Comparison of ENCODE assay signal across 8 cellular contexts in the genomic region with DNA sequence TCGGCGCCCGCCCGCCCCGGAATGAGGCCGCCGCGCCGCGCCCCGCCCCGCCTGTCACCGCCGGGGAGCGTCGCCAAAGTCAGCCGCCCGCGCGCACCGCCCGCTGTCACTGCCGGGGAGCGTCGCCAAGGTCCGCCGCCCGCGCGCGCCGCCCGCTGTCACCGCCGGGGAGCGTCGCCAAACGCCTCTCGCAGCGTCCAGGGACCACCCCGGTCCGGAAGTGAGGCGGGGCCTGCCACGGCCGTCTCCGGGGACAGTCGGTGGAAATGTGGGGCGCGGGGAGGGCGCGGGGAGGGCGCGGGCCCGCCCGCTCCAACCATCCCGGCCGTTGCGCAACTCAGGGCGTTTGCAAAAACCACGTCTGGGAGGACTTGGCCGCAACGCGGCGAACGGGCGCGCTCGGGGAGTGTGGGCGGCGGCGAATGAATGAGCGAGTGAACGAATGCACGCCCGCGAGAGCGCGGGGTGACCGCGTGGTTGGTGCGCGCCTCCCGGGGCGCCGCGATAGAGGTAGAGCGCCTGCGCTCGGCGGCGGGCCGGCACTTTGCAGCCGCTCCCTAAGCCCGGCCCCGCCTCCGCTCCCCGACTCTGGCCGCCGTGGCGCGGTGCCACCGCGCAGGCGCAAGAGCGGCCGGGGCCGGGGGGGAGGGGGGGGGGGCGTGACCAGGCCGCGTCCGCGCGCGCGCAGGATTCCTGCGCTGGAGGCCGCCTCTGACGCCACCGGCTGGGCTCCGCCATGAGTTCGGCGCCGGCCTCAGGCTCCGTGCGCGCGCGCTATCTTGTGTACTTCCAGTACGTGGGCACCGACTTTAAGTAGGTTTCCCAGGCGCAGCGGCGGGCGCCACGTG. TPM values are rescaled to one million over a fixed set of nuclear protein-coding genes. Genes with fewer than 3 reads are reported as not detected.
DNase-seq lines count a peak whose midpoint lies in the region; ATAC-seq, FAIRE-seq and TF ChIP-seq lines count a peak whose summit lies in the region.

Gene ACAP3 (minus strand): TSS at position 23 of the 848 bp plus-strand sequence. CDS start 115 bp downstream, outside the sequence.
A gene with protein sequence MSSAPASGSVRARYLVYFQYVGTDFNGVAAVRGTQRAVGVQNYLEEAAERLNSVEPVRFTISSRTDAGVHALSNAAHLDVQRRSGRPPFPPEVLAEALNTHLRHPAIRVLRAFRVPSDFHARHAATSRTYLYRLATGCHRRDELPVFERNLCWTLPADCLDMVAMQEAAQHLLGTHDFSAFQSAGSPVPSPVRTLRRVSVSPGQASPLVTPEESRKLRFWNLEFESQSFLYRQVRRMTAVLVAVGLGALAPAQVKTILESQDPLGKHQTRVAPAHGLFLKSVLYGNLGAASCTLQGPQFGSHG (plus strand): TSS at position 690 of the 848 bp plus-strand sequence. CDS start 47 bp downstream, at position 737.

- DNase-seq in A549 (ENCODE audit: low read depth in 1 of 2, low spot score in 1 of 2): peak; percentile 76 to 92
- peak; percentile 94 for DNase-seq in NCI-H226
- DNase-seq in WTC11 (ENCODE audit: low spot score): peak; percentile 82
- DNase-seq in bronchial epithelial cell (ENCODE audit: low read depth): peak; percentile 74
- peak; percentile 96 for DNase-seq in iris pigment epithelial cell (ENCODE audit: low read depth)
- peak; percentile 76 to 79 for DNase-seq in stimulated activated CD4-positive, alpha-beta T cell treated with anti-CD3 and anti-CD28 coated beads, Interleukin-12 subunit alpha, Interleukin-12 subunit beta, amount 100 ng/mL, for 24 hours (ENCODE audit: low read depth in 2 of 2)

- H3K36me3 ChIP-seq in bronchial epithelial cell (ENCODE audit: control insufficient read depth, insufficient read depth, low read length): peaks cover 20% of the 10 kb centered on the region

- no peaks in the 10 kb centered on the region for H3K9me3 Mint-ChIP-seq in WTC11

- peak within 1 kb of the TSS; percentile 91 for H3K4me3 ChIP-seq in A549
- peak within 1 kb of the TSS; percentile 86 for H3K4me3 ChIP-seq in bronchial epithelial cell (ENCODE audit: low read depth, low read length)

- FAIRE-seq in A549 (lab: Jason Lieb, UNC) (no peak), bronchial epithelial cell (lab: Jason Lieb, UNC) (no peak)

- CTCF ChIA-PET in A549 (lab: Yijun Ruan, JAX) (no interaction called here), WTC11 (lab: Charles Lee) (interaction anchor here (0.5 kb wide), 1 partner anchor 191 kb away, joined by 3 read pairs; no protein-coding TSS in a partner anchor)

- TF ChIP-seq RAD21 in A549 (conservative IDR thresholded peaks at IDR 0.05 in 1 of 2, IDR thresholded peaks at IDR 0.05 in 1 of 2): no peak

- WGBS in A549 (ENCODE audit: missing lambda C conversion rate): 13% methylated on average over 3 of the region's 135 CpGs

- no peak for TF ChIP-seq CTCF in A549 (IDR thresholded peaks at IDR 0.05)
- TF ChIP-seq CTCF in WTC11 (IDR thresholded peaks at IDR 0.05): no peak
- TF ChIP-seq CTCF in bronchial epithelial cell (IDR thresholded peaks at IDR 0.05; ENCODE audit: insufficient read depth, low read length, severe bottlenecking): no peak

- POLR2A ChIA-PET in A549 (lab: Yijun Ruan, JAX) (no interaction called here), WTC11 (lab: Charles Lee) (no interaction called here)

- H3K27ac ChIP-seq in A549: peak within 1 kb of the TSS; percentile 93 to 96

- H3K4me1 ChIP-seq in A549: peaks cover 41% of the 10 kb centered on the region

- peaks cover 5% of the 10 kb centered on the region; the same call in 1 of the 2 replicates for H3K36me3 Mint-ChIP-seq in WTC11

- H3K27me3 Mint-ChIP-seq in WTC11 (ENCODE audit: low read depth): peaks cover 6% of the 10 kb centered on the region; the same call in 1 of the 2 replicates

- H3K27ac Mint-ChIP-seq in WTC11: 0 out of 2 replicates have a peak within 1 kb of the TSS, but pooled peaks have one; percentile 32

- peak within 1 kb of the TSS; percentile 71 for H3K4me3 Mint-ChIP-seq in WTC11

- H3K27me3 ChIP-seq in bronchial epithelial cell (ENCODE audit: control insufficient read depth, insufficient read depth, low read length): no peaks in the 10 kb centered on the region

- peaks cover 21% of the 10 kb centered on the region for H3K4me1 Mint-ChIP-seq in WTC11

- no peaks in the 10 kb centered on the region for H3K9me3 ChIP-seq in A549

- peak; percentile 7; the same call in 1 of the 2 replicates for TF ChIP-seq POLR2A in A549 (IDR thresholded peaks at IDR 0.05; ENCODE audit: low read length)

- TF ChIP-seq EP300 in A549 (IDR thresholded peaks at IDR 0.05): no peak

- ATAC-seq in A549 (peak; percentile 49 to 66), GM18868 (IDR thresholded peaks at IDR 0.05; ENCODE audit: unreplicated experiment) (peak; percentile 57), HG03103 (IDR thresholded peaks at IDR 0.05; ENCODE audit: low read depth, unreplicated experiment) (peak; percentile 49), WTC11 (peak; percentile 40)

- H3K4me2 ChIP-seq in A549: peak within 1 kb of the TSS; percentile 96

TF ChIP-seq in A549, 52 proteins besides CTCF, POLR2A, EP300 and RAD21 (continues in another document):
- peak; percentile 82 for TF ChIP-seq MAX (IDR thresholded peaks at IDR 0.05)
- 0 out of 2 replicates have a peak, but pooled peaks have one; percentile 11 for TF ChIP-seq PHF8 (IDR thresholded peaks at IDR 0.05; ENCODE audit: borderline replicate concordance, low read depth)

TF ChIP-seq in WTC11, 78 proteins besides CTCF, POLR2A, EP300 and RAD21 (continues in another document):
- peak; percentile 76 for TF ChIP-seq FOXK1 (CRISPR knock-in tag; IDR thresholded peaks at IDR 0.05)
- TF ChIP-seq ZNF281 (CRISPR knock-in tag; IDR thresholded peaks at IDR 0.05): no peak
- no peak for TF ChIP-seq SOX15 (CRISPR knock-in tag; IDR thresholded peaks at IDR 0.05)
- TF ChIP-seq STAT6 (CRISPR knock-in tag; conservative IDR thresholded peaks at IDR 0.05; ENCODE audit: low read depth): 0 out of 2 replicates have a peak, but pooled peaks have one; percentile 52
- no peak for TF ChIP-seq ATF1 (CRISPR knock-in tag; IDR thresholded peaks at IDR 0.05)
- peak; percentile 17; the same call in 1 of the 2 replicates for TF ChIP-seq GABPB1 (CRISPR knock-in tag; IDR thresholded peaks at IDR 0.05)
- peak; percentile 5; the same call in 1 of the 2 replicates for TF ChIP-seq MYBL2 (CRISPR knock-in tag; IDR thresholded peaks at IDR 0.05)

RNA-seq across cellular contexts. Expression of gene ACAP3, which starts in this region (rescaled TPM):
- polyA plus RNA-seq in A549 (2011; rRNA removed): 6.6 and 7.5 TPM in 2 replicates
- polyA plus RNA-seq in A549 (2012; cell fraction: cytosol; rRNA removed): 18.9 and 22.4 TPM in 2 replicates
- 230 and 233 TPM in 2 replicates for polyA plus RNA-seq in A549 (2012; cell fraction: nucleus; rRNA removed)
- 19.7 to 24.2 TPM (median 24.2 TPM) in 3 replicates for polyA plus RNA-seq in A549 (2017; fragmentation: RNase III; extraction: RNeasy Plus Mini Kit Qiagen cat#74134 plus additional on column Dnase treatment)
- polyA minus RNA-seq in A549 (2011; rRNA and poly(A)+ RNA removed): 5.6 and 12.5 TPM in 2 replicates
- 25.1 to 42.2 TPM (median 30.7 TPM) in 3 replicates for total RNA-seq in WTC11 (2021)
- total RNA-seq in bronchial epithelial cell: 34.0 and 36.4 TPM in 2 replicates

RNA-seq across cellular contexts. Expression of the second gene that starts in this region (rescaled TPM):
- polyA plus RNA-seq in A549 (2011; rRNA removed) (6.2 and 7.4 TPM in 2 replicates), A549 (2017; fragmentation: RNase III; extraction: RNeasy Plus Mini Kit Qiagen cat#74134 plus additional on column Dnase treatment) (14.1 to 15.0 TPM (median 14.6 TPM) in 3 replicates)
- polyA plus RNA-seq in A549 (2012; cell fraction: cytosol; rRNA removed): 27.6 and 39.0 TPM in 2 replicates
- polyA plus RNA-seq in A549 (2012; cell fraction: nucleus; rRNA removed): 28.2 and 47.8 TPM in 2 replicates
- 3.8 and 4.9 TPM in 2 replicates for polyA minus RNA-seq in A549 (2011; rRNA and poly(A)+ RNA removed)
- total RNA-seq in WTC11 (2021) (42.5 to 51.5 TPM (median 43.6 TPM) in 3 replicates), bronchial epithelial cell (15.6 and 20.8 TPM in 2 replicates)

Comparison
In these comparisons a context has a peak if more than half of its experiments do, and no peak if none do; other contexts are left out.
1. Peak in every context shown above with its lines: DNase-seq, ATAC-seq, H3K4me3 ChIP-seq and H3K27ac ChIP-seq.